Comparison of ENCODE assay signal across 20 cellular contexts in the genomic region with DNA sequence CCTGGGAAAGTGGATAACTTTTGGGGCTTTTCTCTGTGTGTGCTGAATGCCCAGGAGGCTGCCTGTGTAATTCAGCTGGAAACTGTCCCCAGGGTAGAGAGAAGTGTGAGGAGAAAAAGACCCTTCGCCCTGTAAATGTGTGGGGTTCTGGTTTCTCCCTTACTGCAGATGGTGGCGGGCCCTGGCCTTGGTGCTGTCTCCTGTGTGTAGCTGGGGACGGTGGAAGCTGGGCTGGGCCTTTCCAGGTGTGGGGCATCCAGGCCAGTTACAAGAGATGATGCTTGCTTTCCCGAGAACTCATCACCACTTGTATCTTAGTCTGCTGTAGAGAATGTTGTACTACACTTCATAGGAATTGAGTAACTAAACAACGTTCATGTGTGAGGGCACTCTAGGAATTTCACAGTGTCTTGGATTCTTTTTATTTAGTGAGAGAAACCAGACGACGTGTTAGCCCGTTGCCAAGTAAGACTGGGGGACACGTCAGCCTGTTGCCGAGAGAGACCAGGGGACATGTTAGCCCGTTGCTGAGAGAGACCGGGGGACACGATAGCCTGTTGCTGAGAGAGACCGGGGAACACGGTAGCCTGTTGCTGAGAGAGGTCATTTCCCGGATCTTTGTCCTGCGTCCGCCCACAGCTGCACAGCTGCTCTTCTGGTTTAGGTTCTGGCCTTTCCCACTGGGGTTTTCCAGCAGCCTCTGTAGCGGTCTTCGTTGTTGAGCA. TPM values are rescaled to one million over a fixed set of nuclear protein-coding genes. Genes with fewer than 3 reads are reported as not detected.
DNase-seq lines count a peak whose midpoint lies in the region; ATAC-seq and TF ChIP-seq lines count a peak whose summit lies in the region.
"Had no signal": no experiment of that assay in that cellular context is flagged by ENCODE, and none has a peak within 500 bp of the region (broad histone marks: within the 10 kb centered on the region; RNA-seq: fewer than 3 reads in every experiment).

No MANE protein-coding gene starts in this region.

- H3K27me3 Mint-ChIP-seq in T-helper 2 cell treated with Interferon-gamma antibody and Interleukin-4, amounts not matched to agents 5 μg/mL and 100 μg/mL, for 36 hours (ENCODE audit: low read depth) = no peaks in the 10 kb centered on the region
- H3K27me3 Mint-ChIP-seq: central memory CD8-positive, alpha-beta T cell had no signal

- H3K4me3 ChIP-seq in AG10803 (ENCODE audit: low read length) (no peak overlapping the region), hepatocyte (no peak overlapping the region)

- H3K4me1 ChIP-seq in hepatocyte (ENCODE audit: insufficient read depth) = peaks cover 18% of the 10 kb centered on the region

- no peaks in the 10 kb centered on the region for H3K36me3 ChIP-seq in hepatocyte (replicated peaks; ENCODE audit: insufficient read depth, low read depth)

- no peak overlapping the region for H3K4me3 Mint-ChIP-seq in T-helper 2 cell treated with Interferon-gamma antibody and Interleukin-4, amounts not matched to agents 5 μg/mL and 100 μg/mL, for 36 hours
- H3K4me3 Mint-ChIP-seq: central memory CD8-positive, alpha-beta T cell had no signal

- H3K79me2 ChIP-seq in hepatocyte = no peaks in the 10 kb centered on the region

- H3K27me3 ChIP-seq in hepatocyte = no peaks in the 10 kb centered on the region

- H3K27ac ChIP-seq in hepatocyte = peak overlapping the region; percentile 47
- H3K27ac ChIP-seq: epithelial cell of prostate had no signal

- peak; percentile 58 for ATAC-seq in sciatic nerve
- ATAC-seq in HG02870 (IDR thresholded peaks at IDR 0.05; ENCODE audit: unreplicated experiment) = no peak
- no peak for ATAC-seq in HG02588 (IDR thresholded peaks at IDR 0.05; ENCODE audit: unreplicated experiment)
- ATAC-seq: activated naive CD4-positive, alpha-beta T cell treated with anti-CD3 and anti-CD28 coated beads, Interleukin-2, amount 50 U/mL, for 72 hours had no signal

- H4K20me1 ChIP-seq in hepatocyte (ENCODE audit: insufficient read depth, poor library complexity, severe bottlenecking) = no peaks in the 10 kb centered on the region

- H3K36me3 Mint-ChIP-seq in T-helper 2 cell treated with Interferon-gamma antibody and Interleukin-4, amounts not matched to agents 5 μg/mL and 100 μg/mL, for 36 hours (ENCODE audit: low read depth) = peaks cover 2% of the 10 kb centered on the region

- H3K9me3 ChIP-seq in hepatocyte (ENCODE audit: low read depth) = no peaks in the 10 kb centered on the region

- TF ChIP-seq CTCF in AG10803 (conservative IDR thresholded peaks at IDR 0.05; ENCODE audit: low read length) (no peak), hepatocyte (IDR thresholded peaks at IDR 0.05; ENCODE audit: poor library complexity) (no peak)

- H3K9me3 Mint-ChIP-seq in T-helper 2 cell treated with Interferon-gamma antibody and Interleukin-4, amounts not matched to agents 5 μg/mL and 100 μg/mL, for 36 hours = no peaks in the 10 kb centered on the region
- H3K9me3 Mint-ChIP-seq: activated naive CD4-positive, alpha-beta T cell treated with anti-CD3 and anti-CD28 coated beads, Interleukin-2, amount 50 U/mL, for 72 hours; central memory CD8-positive, alpha-beta T cell had no signal

- 74% methylated on average over 20 of the region's 20 CpGs for WGBS in hepatocyte (ENCODE audit: low lambda C conversion rate, missing lambda C conversion rate)

- H2AFZ ChIP-seq in hepatocyte = no peak overlapping the region

- H3K4me1 Mint-ChIP-seq in T-helper 2 cell treated with Interferon-gamma antibody and Interleukin-4, amounts not matched to agents 5 μg/mL and 100 μg/mL, for 36 hours (ENCODE audit: low read depth) = no peaks in the 10 kb centered on the region

- intact Hi-C loops in sciatic nerve (cut with DNase I) = no loop called here

- DNase-seq in AG10803 (ENCODE audit: low read depth) = peak; percentile 63
- DNase-seq in dermis blood vessel endothelial cell = peak; percentile 22
- no peak for DNase-seq in hepatocyte (ENCODE audit: low spot score)
- no peak for DNase-seq in sciatic nerve (ENCODE audit: low spot score)
- no peak for DNase-seq in activated effector memory CD4-positive, alpha-beta T cell treated with anti-CD3 and anti-CD28 coated beads, Interleukin-2, amount 50 U/mL, for 16 hours
- DNase-seq in T-helper 2 cell treated with Interferon-gamma antibody and Interleukin-4, amounts not matched to agents 5 μg/mL and 100 μg/mL, for 36 hours (ENCODE audit: low spot score) = no peak
- DNase-seq: activated CD4-positive, alpha-beta T cell treated with anti-CD3 and anti-CD28 coated beads for 4 hours; mammary epithelial cell; MM.1S; posterior cingulate gyrus; stimulated activated CD4-positive, alpha-beta T cell treated with anti-CD3 and anti-CD28 coated beads, Interleukin-4, amount 100 ng/mL, for 1 hour had no signal

- no peak overlapping the region for H3K4me2 ChIP-seq in hepatocyte

- H3K9me2 ChIP-seq in hepatocyte (replicated peaks; ENCODE audit: insufficient read depth) = no peaks in the 10 kb centered on the region

- no peak overlapping the region for H3K27ac Mint-ChIP-seq in T-helper 2 cell treated with Interferon-gamma antibody and Interleukin-4, amounts not matched to agents 5 μg/mL and 100 μg/mL, for 36 hours

RNA-seq across cellular contexts. Expression of a gene that starts 43.1 kb away (rescaled TPM):
- 50.9 and 78.6 TPM in 2 replicates for total RNA-seq in dermis blood vessel endothelial cell
- 24.5 and 34.4 TPM in 2 replicates for total RNA-seq in hepatocyte
- 41.5 and 42.3 TPM in 2 replicates for polyA plus RNA-seq in hepatocyte
- 122 TPM for total RNA-seq in sciatic nerve

RNA-seq across cellular contexts. Expression of a gene that starts 44.9 kb away (rescaled TPM):
- total RNA-seq in dermis blood vessel endothelial cell (0.05 TPM in 1 of 2 replicates, not detected in the other), hepatocyte (0.12 and 0.27 TPM in 2 replicates), sciatic nerve (not detected)
- 0.49 and 2.1 TPM in 2 replicates for polyA plus RNA-seq in hepatocyte
- total RNA-seq: A673; activated naive CD4-positive, alpha-beta T cell treated with anti-CD3 and anti-CD28 coated beads, Interleukin-2, amount 50 U/mL, for 72 hours; G401; RPMI7951; T-helper 2 cell treated with Interferon-gamma antibody and Interleukin-4, amounts not matched to agents 100 ng/mL and 5 ng/mL, for 36 hours had no signal

RNA-seq across cellular contexts. Expression of a gene that starts 59.5 kb away (rescaled TPM):
- total RNA-seq in dermis blood vessel endothelial cell = 7.0 and 8.5 TPM in 2 replicates
- 4.0 and 17.3 TPM in 2 replicates for total RNA-seq in hepatocyte
- polyA plus RNA-seq in hepatocyte = 12.8 and 13.7 TPM in 2 replicates
- total RNA-seq in sciatic nerve = 57.2 TPM
- total RNA-seq: RPMI7951 had no signal

Comparison
In these comparisons a context has a peak if more than half of its experiments do, and no peak if none do; other contexts are left out.
1. DNase-seq: peak in AG10803 (single experiment) and dermis blood vessel endothelial cell (single experiment); none in hepatocyte (single experiment), sciatic nerve (single experiment), activated effector memory CD4-positive, alpha-beta T cell treated with anti-CD3 and anti-CD28 coated beads, Interleukin-2, amount 50 U/mL, for 16 hours (single experiment) and T-helper 2 cell treated with Interferon-gamma antibody and Interleukin-4, amounts not matched to agents 5 μg/mL and 100 μg/mL, for 36 hours (single experiment).